22 cellular contexts compared by ENCODE assay signal in genomic region chr11:69357458-69358397, GRCh38.
DNase-seq lines count a peak whose midpoint lies in the region; ATAC-seq, FAIRE-seq and TF ChIP-seq lines count a peak whose summit lies in the region.
"Had no signal": no experiment of that assay in that cellular context is flagged by ENCODE, and none has a peak within 500 bp of the region (broad histone marks: within the 10 kb centered on the region; RNA-seq: fewer than 3 reads in every experiment).

No MANE protein-coding gene starts in this region.

- H3K4me3 ChIP-seq in bronchial epithelial cell (ENCODE audit: low read depth, low read length) (no peak overlapping the region), vagina (no peak overlapping the region), PC-3 (ENCODE audit: low read length) (no peak overlapping the region)
- H3K4me3 ChIP-seq: mucosa of descending colon, sigmoid colon had no signal

- no peak overlapping the region for H3K4me3 Mint-ChIP-seq in stimulated activated naive CD8-positive, alpha-beta T cell treated with anti-CD3 and anti-CD28 coated beads, Interleukin-15, amount 100 ng/mL, for 72 hours
- H3K4me3 Mint-ChIP-seq: activated T-helper 17 cell treated with anti-CD3 and anti-CD28 coated beads, Interleukin-2, amount 50 U/mL, for 72 hours; stimulated activated naive B cell treated with anti-CD40 and anti-IgM and Interleukin-4, amounts not matched to agents 10 μg/mL and 1 μg/mL and 100 μg/mL, for 72 hours had no signal

- H3K4me2 ChIP-seq in PC-3 (ENCODE audit: low read length): no peak overlapping the region

- DNase-seq in stimulated activated naive CD8-positive, alpha-beta T cell treated with anti-CD3 and anti-CD28 coated beads, Interleukin-15, Interleukin-2, amounts not matched to agents 100 U/mL and 50 U/mL, for 24 hours: peak; percentile 1
- DNase-seq in stimulated activated naive CD8-positive, alpha-beta T cell treated with anti-CD3 and anti-CD28 coated beads, Interleukin-15, amount 100 ng/mL, for 72 hours: no peak
- DNase-seq in bronchial epithelial cell (ENCODE audit: low read depth) (no peak), mesenteric fat pad (ENCODE audit: low spot score) (peak; percentile 47), vagina (ENCODE audit: extremely low spot score in 2 of 2) (peak; percentile 31 to 60), PC-3 (no peak)
- no peak for DNase-seq in effector CD4-positive, alpha-beta T cell
- DNase-seq: activated CD4-positive, alpha-beta T cell treated with anti-CD3 and anti-CD28 coated beads, Interleukin-2, amount 50 U/mL, for 4 hours; amygdala; caudate nucleus; Kasumi-1; kidney glomerular epithelial cell; NCI-H1092; NCI-H2081 treated with DMSO at 0.1 percent for 48 hours; sigmoid colon; stimulated activated naive B cell treated with anti-CD40 and anti-IgM and Interleukin-4, amounts not matched to agents 10 μg/mL and 1 μg/mL and 100 μg/mL, for 72 hours; trophoblast cell had no signal

- H3K9ac ChIP-seq in PC-3 (ENCODE audit: low read length): no peak overlapping the region

- TF ChIP-seq CTCF in bronchial epithelial cell (IDR thresholded peaks at IDR 0.05; ENCODE audit: insufficient read depth, low read length, severe bottlenecking): no peak
- TF ChIP-seq CTCF in vagina (IDR thresholded peaks at IDR 0.05): no peak
- no peak for TF ChIP-seq CTCF in PC-3 (conservative IDR thresholded peaks at IDR 0.05; ENCODE audit: low read depth, low read length)

- H3K9me3 ChIP-seq in vagina (peaks cover 5% of the 10 kb centered on the region), PC-3 (ENCODE audit: low read length) (no peaks in the 10 kb centered on the region)

- CTCF ChIA-PET in PC-3 (lab: Charles Lee): no interaction called here

- POLR2A ChIA-PET in PC-3 (lab: Charles Lee; ENCODE audit: unreplicated experiment): no interaction called here

- no peak for TF ChIP-seq POLR2A in vagina (IDR thresholded peaks at IDR 0.05)

- intact Hi-C loops in vagina (cut with DNase I) (no loop called here), PC-3 (cut with micrococcal nuclease) (no loop called here)

- no peak for ATAC-seq in stimulated activated naive CD8-positive, alpha-beta T cell treated with anti-CD3 and anti-CD28 coated beads, Interleukin-15, Interleukin-2, amounts not matched to agents 100 U/mL and 50 U/mL, for 24 hours
- ATAC-seq in stimulated activated naive CD8-positive, alpha-beta T cell treated with anti-CD3 and anti-CD28 coated beads, Interleukin-15, amount 100 ng/mL, for 72 hours: no peak
- no peak for ATAC-seq in GM18502 (IDR thresholded peaks at IDR 0.05; ENCODE audit: poor library complexity, unreplicated experiment)
- ATAC-seq in PC-3: no peak
- ATAC-seq: activated T-helper 17 cell treated with anti-CD3 and anti-CD28 coated beads, Interleukin-2, amount 50 U/mL, for 72 hours; esophagus mucosa; mucosa of descending colon; stimulated activated naive B cell treated with anti-CD40 and anti-IgM and Interleukin-4, amounts not matched to agents 10 μg/mL and 1 μg/mL and 100 μg/mL, for 72 hours had no signal

- H3K27ac Mint-ChIP-seq in stimulated activated naive CD8-positive, alpha-beta T cell treated with anti-CD3 and anti-CD28 coated beads, Interleukin-15, amount 100 ng/mL, for 72 hours: no peak overlapping the region
- H3K27ac Mint-ChIP-seq: activated T-helper 17 cell treated with anti-CD3 and anti-CD28 coated beads, Interleukin-2, amount 50 U/mL, for 72 hours had no signal

- H3K27me3 ChIP-seq in bronchial epithelial cell (ENCODE audit: control insufficient read depth, insufficient read depth, low read length) (no peaks in the 10 kb centered on the region), vagina (no peaks in the 10 kb centered on the region), PC-3 (ENCODE audit: low read length) (no peaks in the 10 kb centered on the region)
- H3K27me3 ChIP-seq: sigmoid colon had no signal

- no TSS peak for BruUV-seq in PC-3 (replicated peaks; lab: Mats Ljungman, UMichigan)

- H3F3A ChIP-seq in PC-3 (ENCODE audit: low read length, unreplicated experiment): no peaks in the 10 kb centered on the region

- no peaks in the 10 kb centered on the region for H4K20me1 ChIP-seq in PC-3 (ENCODE audit: low read length)

- H3K79me2 ChIP-seq in PC-3 (ENCODE audit: low read length): peaks cover 13% of the 10 kb centered on the region

- H3K27ac ChIP-seq in vagina (no peak overlapping the region), PC-3 (ENCODE audit: low read length) (no peak overlapping the region)
- H3K27ac ChIP-seq: RWPE1, sigmoid colon had no signal

- H3K27me3 Mint-ChIP-seq in stimulated activated naive CD8-positive, alpha-beta T cell treated with anti-CD3 and anti-CD28 coated beads, Interleukin-15, amount 100 ng/mL, for 72 hours: no peaks in the 10 kb centered on the region

- no peak overlapping the region for H2AFZ ChIP-seq in PC-3 (ENCODE audit: low read length)

- H3K4me1 ChIP-seq in vagina: no peaks in the 10 kb centered on the region
- H3K4me1 ChIP-seq in PC-3 (ENCODE audit: insufficient read depth, low read length): peaks cover 13% of the 10 kb centered on the region
- H3K4me1 ChIP-seq: sigmoid colon had no signal

- H3K9me3 Mint-ChIP-seq in stimulated activated naive CD8-positive, alpha-beta T cell treated with anti-CD3 and anti-CD28 coated beads, Interleukin-15, amount 100 ng/mL, for 72 hours: no peaks in the 10 kb centered on the region
- H3K9me3 Mint-ChIP-seq: stimulated activated naive B cell treated with anti-CD40 and anti-IgM and Interleukin-4, amounts not matched to agents 10 μg/mL and 1 μg/mL and 100 μg/mL, for 72 hours had no signal

- H3K9me2 ChIP-seq in PC-3 (replicated peaks; ENCODE audit: low read length): no peaks in the 10 kb centered on the region

- FAIRE-seq in bronchial epithelial cell (lab: Jason Lieb, UNC): peak; percentile 90

- no peaks in the 10 kb centered on the region for H3K36me3 ChIP-seq in bronchial epithelial cell (ENCODE audit: control insufficient read depth, insufficient read depth, low read length)
- no peaks in the 10 kb centered on the region for H3K36me3 ChIP-seq in vagina
- H3K36me3 ChIP-seq in PC-3 (ENCODE audit: low read depth, low read length): peaks cover 14% of the 10 kb centered on the region
- H3K36me3 ChIP-seq: sigmoid colon had no signal

- H3K4me1 Mint-ChIP-seq in stimulated activated naive CD8-positive, alpha-beta T cell treated with anti-CD3 and anti-CD28 coated beads, Interleukin-15, amount 100 ng/mL, for 72 hours: peaks cover 4% of the 10 kb centered on the region
- H3K4me1 Mint-ChIP-seq: activated T-helper 17 cell treated with anti-CD3 and anti-CD28 coated beads, Interleukin-2, amount 50 U/mL, for 72 hours had no signal

Comparison
In these comparisons a context has a peak if more than half of its experiments do, and no peak if none do; other contexts are left out.
1. DNase-seq: peak in stimulated activated naive CD8-positive, alpha-beta T cell treated with anti-CD3 and anti-CD28 coated beads, Interleukin-15, Interleukin-2, amounts not matched to agents 100 U/mL and 50 U/mL, for 24 hours (single experiment), mesenteric fat pad (single experiment) and vagina (2 of 2); none in stimulated activated naive CD8-positive, alpha-beta T cell treated with anti-CD3 and anti-CD28 coated beads, Interleukin-15, amount 100 ng/mL, for 72 hours (0 of 2), bronchial epithelial cell (single experiment), effector CD4-positive, alpha-beta T cell (single experiment) and PC-3 (single experiment).